In genomic region chr10:125158528-125159485, GRCh38 we compare ENCODE assay signal across 8 cellular contexts. TPM values are rescaled to one million over a fixed set of nuclear protein-coding genes. Genes with fewer than 3 reads are reported as not detected.
DNase-seq lines count a peak whose midpoint lies in the region; ATAC-seq and TF ChIP-seq lines count a peak whose summit lies in the region.

No MANE protein-coding gene starts in this region.

- CTCF ChIA-PET in activated B cell treated with CpG ODN at 0.5 μM for 24 hours (lab: Charles Lee), result no interaction called here

- no peak overlapping the region for H3K27ac Mint-ChIP-seq in activated B cell treated with CpG ODN at 0.5 μM for 24 hours
- H3K27ac Mint-ChIP-seq in nephron, result peak overlapping the region; percentile 97

- peak overlapping the region; percentile 74 to 78 for H3K4me3 ChIP-seq in foreskin fibroblast (ENCODE audit: low read depth in 1 of 2, low read length in 2 of 2)

- H3K27me3 Mint-ChIP-seq in activated B cell treated with CpG ODN at 0.5 μM for 24 hours (peaks cover 42% of the 10 kb centered on the region), nephron (ENCODE audit: low read depth) (no peaks in the 10 kb centered on the region)

- TF ChIP-seq CTCF in activated B cell treated with CpG ODN at 0.5 μM for 24 hours (IDR thresholded peaks at IDR 0.05) (no peak), foreskin fibroblast (IDR thresholded peaks at IDR 0.05; ENCODE audit: low read depth, low read length) (no peak), nephron (IDR thresholded peaks at IDR 0.05; ENCODE audit: unreplicated experiment in 3 of 3) (peak in 1 of 3 experiments; percentile 7)

- H3K9me3 Mint-ChIP-seq in activated B cell treated with CpG ODN at 0.5 μM for 24 hours (no peaks in the 10 kb centered on the region), nephron (no peaks in the 10 kb centered on the region)

- DNase-seq in D341Med (ENCODE audit: low spot score) (peak; percentile 57), activated B cell treated with CpG ODN at 0.5 μM for 24 hours (no peak), foreskin fibroblast (peak; percentile 40 to 74), iPS-NIHi11 (ENCODE audit: low spot score) (no peak)

- intact Hi-C loops in activated B cell treated with CpG ODN at 0.5 μM for 24 hours (cut with micrococcal nuclease), result no loop called here

- H3K36me3 Mint-ChIP-seq in activated B cell treated with CpG ODN at 0.5 μM for 24 hours (ENCODE audit: low read depth) (no peaks in the 10 kb centered on the region), nephron (ENCODE audit: low read depth) (no peaks in the 10 kb centered on the region)

- H3K4me3 Mint-ChIP-seq in activated B cell treated with CpG ODN at 0.5 μM for 24 hours (peak overlapping the region; percentile 82), nephron (peak overlapping the region; percentile 96 to 99 (median 96))

- H3K4me1 Mint-ChIP-seq in activated B cell treated with CpG ODN at 0.5 μM for 24 hours, result peaks cover 10% of the 10 kb centered on the region
- peaks cover 49% of the 10 kb centered on the region for H3K4me1 Mint-ChIP-seq in nephron

- POLR2A ChIA-PET in activated B cell treated with CpG ODN at 0.5 μM for 24 hours (lab: Charles Lee), result interaction anchor here (0.6 kb wide), 1 partner anchor 867 kb away, joined by 8 read pairs; no protein-coding TSS in a partner anchor

- ATAC-seq in HG03354 (IDR thresholded peaks at IDR 0.05; ENCODE audit: poor library complexity, severe bottlenecking, unreplicated experiment) (peak; percentile 44), activated B cell treated with CpG ODN at 0.5 μM for 24 hours (ENCODE audit: low read depth) (peak; percentile 46), GM18511 (IDR thresholded peaks at IDR 0.05; ENCODE audit: unreplicated experiment) (no peak), GM21526 (IDR thresholded peaks at IDR 0.05; ENCODE audit: low FRiP score, unreplicated experiment) (no peak)

RNA-seq across cellular contexts. Expression of gene CTBP2, which starts 1.6 kb away (rescaled TPM):
- total RNA-seq in activated B cell treated with CpG ODN at 0.5 μM for 24 hours, result 0.29 and 0.42 TPM in 2 replicates

Comparison
In these comparisons a context has a peak if more than half of its experiments do, and no peak if none do; other contexts are left out.
1. DNase-seq: peak in D341Med (single experiment) and foreskin fibroblast (2 of 2); none in activated B cell treated with CpG ODN at 0.5 μM for 24 hours (single experiment) and iPS-NIHi11 (single experiment).
2. ATAC-seq: peak in HG03354 (single experiment) and activated B cell treated with CpG ODN at 0.5 μM for 24 hours (single experiment); none in GM18511 (single experiment) and GM21526 (single experiment).